ENCODE assay signal across 22 cellular contexts in the genomic region with DNA sequence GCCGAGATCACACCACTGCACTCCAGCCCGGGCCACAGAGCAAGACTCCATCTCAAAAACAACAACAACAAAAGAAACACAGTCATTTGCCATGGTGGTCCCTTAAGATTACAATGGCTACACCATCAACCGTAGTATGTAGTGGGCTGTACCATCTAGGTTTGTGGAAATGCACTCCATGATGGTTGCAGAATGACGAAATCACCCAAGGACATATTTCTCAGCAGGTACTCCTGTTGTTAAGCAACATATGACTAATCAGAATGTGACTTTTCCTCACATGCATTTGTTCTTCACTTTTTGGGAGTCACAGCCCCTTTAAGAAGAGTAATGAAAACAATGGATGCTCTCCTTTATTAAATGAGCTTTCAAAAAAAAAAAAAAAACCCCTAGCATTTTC. TPM values are rescaled to one million over a fixed set of nuclear protein-coding genes. Genes with fewer than 3 reads are reported as not detected.
DNase-seq lines count a peak whose midpoint lies in the region; ATAC-seq and TF ChIP-seq lines count a peak whose summit lies in the region.
"Had no signal": no experiment of that assay in that cellular context is flagged by ENCODE, and none has a peak within 500 bp of the region (broad histone marks: within the 10 kb centered on the region; RNA-seq: fewer than 3 reads in every experiment).

No MANE protein-coding gene starts in this region.

- intact Hi-C loops in MCF 10A (cut with micrococcal nuclease) (no loop called here), breast epithelium (cut with DNase I; ENCODE audit: low total_unique reads) (no loop called here), mammary epithelial cell (cut with micrococcal nuclease) (no loop called here), left lung (cut with DNase I) (no loop called here), upper lobe of right lung (cut with DNase I) (no loop called here), head of caudate nucleus (cut with DNase I) (no loop called here)

- H4K20me1 ChIP-seq in mammary epithelial cell (ENCODE audit: insufficient read depth, low read length) (no peaks in the 10 kb centered on the region), H9 (ENCODE audit: control insufficient read depth, insufficient read depth, insufficient read length) (no peaks in the 10 kb centered on the region)

- H3K4me1 Mint-ChIP-seq in MCF 10A (ENCODE audit: insufficient read depth, unreplicated experiment) (peaks cover 34% of the 10 kb centered on the region), H9 (peaks cover 30% of the 10 kb centered on the region in 2 experiments)

- H4K5ac ChIP-seq in H9 (ENCODE audit: insufficient read length, low read depth, low read length) = no peak overlapping the region

- no peaks in the 10 kb centered on the region for H3K23me2 ChIP-seq in H9 (ENCODE audit: insufficient read length, low read depth, low read length, poor library complexity, severe bottlenecking)

- no peak overlapping the region for H3K18ac ChIP-seq in H9 (ENCODE audit: insufficient read length, low read depth, low read length)

- H3K27me3 ChIP-seq in breast epithelium (no peaks in the 10 kb centered on the region), mammary epithelial cell (ENCODE audit: insufficient read depth, low read length) (no peaks in the 10 kb centered on the region), left lung (no peaks in the 10 kb centered on the region), upper lobe of right lung (no peaks in the 10 kb centered on the region), H9 (ENCODE audit: insufficient read depth, low read length) (no peaks in the 10 kb centered on the region)
- H3K27me3 ChIP-seq: heart right ventricle, SJSA1, thyroid gland had no signal

- no peak overlapping the region for H3K23ac ChIP-seq in H9 (ENCODE audit: insufficient read length, low read depth, low read length)

- no peak overlapping the region for H3K56ac ChIP-seq in H9 (ENCODE audit: insufficient read length, low read depth, low read length)

- H3K4me2 ChIP-seq in mammary epithelial cell (ENCODE audit: insufficient read depth, low read depth, low read length) = no peak overlapping the region
- H3K4me2 ChIP-seq in H9 (ENCODE audit: insufficient read depth, insufficient read length, low read length) = no peak overlapping the region

- H3K9me3 Mint-ChIP-seq in MCF 10A (ENCODE audit: unreplicated experiment) = no peaks in the 10 kb centered on the region
- H3K9me3 Mint-ChIP-seq in H9 = no peaks in the 10 kb centered on the region

- H3K27ac ChIP-seq in breast epithelium = peak overlapping the region in 1 of 2 donors; percentile 45
- peak overlapping the region; percentile 53 for H3K27ac ChIP-seq in mammary epithelial cell (ENCODE audit: insufficient read depth, low read depth, low read length)
- H3K27ac ChIP-seq in left lung = peak overlapping the region in 1 of 2 donors; percentile 42
- H3K27ac ChIP-seq in upper lobe of right lung = no peak overlapping the region
- no peak overlapping the region for H3K27ac ChIP-seq in H9 (ENCODE audit: insufficient read length, low read depth, low read length)
- H3K27ac ChIP-seq: heart right ventricle, SJSA1 had no signal

- H3K9ac ChIP-seq in mammary epithelial cell (ENCODE audit: insufficient read depth, low read length) (no peak overlapping the region), H9 (ENCODE audit: extremely low read depth, insufficient read length, low read length) (no peak overlapping the region)

- no peak overlapping the region for H4K8ac ChIP-seq in H9 (replicated peaks; ENCODE audit: insufficient read length, low read depth, low read length)

- peak; percentile 91 for DNase-seq in MCF 10A (ENCODE audit: unreplicated experiment)
- no peak for DNase-seq in breast epithelium (ENCODE audit: low spot score in 2 of 2)
- peak; percentile 86 for DNase-seq in mammary epithelial cell
- DNase-seq in left lung = no peak
- no peak for DNase-seq in upper lobe of right lung
- no peak for DNase-seq in KG1 (lab: John Stamatoyannopoulos, UW)
- no peak for DNase-seq in head of caudate nucleus
- DNase-seq in H9 = no peak
- DNase-seq: 8988T; activated CD8-positive, alpha-beta memory T cell treated with anti-CD3 and anti-CD28 coated beads, Interleukin-2, amount 50 U/mL, for 4 hours; activated gamma-delta T cell treated with Interleukin-2 at 50 U/mL for 16 hours; aorta; C1 segment of cervical spinal cord; DND-41; heart right ventricle; kidney; mucosa of descending colon; NCI-H187; NCI-H446 treated with DMSO at 0.1 percent for 48 hours; T-helper 9 cell; thyroid gland had no signal

- dilution Hi-C loops in mammary epithelial cell (cut with HindIII; ENCODE audit: low sequenced_read_pairs) = no loop called here

- no peaks in the 10 kb centered on the region for H3K27me3 Mint-ChIP-seq in MCF 10A (ENCODE audit: insufficient read depth, unreplicated experiment)
- no peaks in the 10 kb centered on the region for H3K27me3 Mint-ChIP-seq in H9 (ENCODE audit: low read depth)

- H3K4me3 Mint-ChIP-seq in MCF 10A (ENCODE audit: unreplicated experiment) (no peak overlapping the region), H9 (no peak overlapping the region)

- H3K27ac Mint-ChIP-seq in MCF 10A (ENCODE audit: low read depth, unreplicated experiment) (peak overlapping the region; percentile 18), H9 (0 out of 7 replicates have a peak overlapping the region, but pooled peaks of 1 of the 3 experiments have one; percentile 27)

- H3K9me3 ChIP-seq in breast epithelium (no peaks in the 10 kb centered on the region), mammary epithelial cell (replicated peaks; ENCODE audit: insufficient read depth, low read length) (no peaks in the 10 kb centered on the region), left lung (no peaks in the 10 kb centered on the region), upper lobe of right lung (no peaks in the 10 kb centered on the region), H9 (ENCODE audit: control insufficient read depth, low read depth, low read length) (no peaks in the 10 kb centered on the region)
- H3K9me3 ChIP-seq: heart right ventricle, mucosa of descending colon, SJSA1, thyroid gland had no signal

- POLR2A ChIA-PET in MCF 10A (lab: Yijun Ruan, JAX) = interaction anchor here (0.8 to 3.9 kb wide), 5 partner anchors 11 to 90 kb away, joined by 3 to 24 read pairs (median 3); a partner anchor contains a TSS

- in situ Hi-C loops in mammary epithelial cell (cut with MboI; ENCODE audit: low sequenced_read_pairs in 2 of 2) = no loop called here

- H2BK20ac ChIP-seq in H9 (ENCODE audit: low read depth, low read length, poor library complexity, severe bottlenecking) = no peak overlapping the region

- H2BK15ac ChIP-seq in H9 (ENCODE audit: low read depth, low read length) = no peak overlapping the region

- no peak overlapping the region for H3K4ac ChIP-seq in H9 (ENCODE audit: low read depth, low read length)

- no peak overlapping the region for H3K4me3 ChIP-seq in breast epithelium
- H3K4me3 ChIP-seq in mammary epithelial cell (replicated peaks in 1 of 3; ENCODE audit: insufficient read depth in 1 of 3, low read depth in 2 of 3, low read length in 3 of 3) = no peak overlapping the region
- no peak overlapping the region for H3K4me3 ChIP-seq in left lung
- H3K4me3 ChIP-seq in upper lobe of right lung = no peak overlapping the region
- H3K4me3 ChIP-seq: mucosa of descending colon, SJSA1, thyroid gland had no signal

- H3T11ph ChIP-seq in H9 (ENCODE audit: low read length) = no peak overlapping the region

- WGBS in mammary epithelial cell (ENCODE audit: low coverage, missing lambda C conversion rate) = 76% methylated on average over 4 of the region's 4 CpGs
- WGBS in H9 (ENCODE audit: extremely low coverage, insufficient read length, low lambda C conversion rate) = no CpG with 5 or more reads among the region's 4 CpGs

- TF ChIP-seq POLR2A in breast epithelium (IDR thresholded peaks at IDR 0.05) = no peak

- H3K36me3 ChIP-seq in breast epithelium (no peaks in the 10 kb centered on the region), mammary epithelial cell (ENCODE audit: insufficient read depth, low read length) (peaks cover 2% of the 10 kb centered on the region), left lung (no peaks in the 10 kb centered on the region), upper lobe of right lung (no peaks in the 10 kb centered on the region)
- H3K36me3 ChIP-seq: SJSA1, thyroid gland had no signal

- TF ChIP-seq CTCF in MCF 10A (IDR thresholded peaks at IDR 0.05; ENCODE audit: unreplicated experiment) (no peak), breast epithelium (IDR thresholded peaks at IDR 0.05) (no peak), mammary epithelial cell (conservative IDR thresholded peaks at IDR 0.05 in 1 of 2, IDR thresholded peaks at IDR 0.05 in 1 of 2; ENCODE audit: extremely low read depth in 1 of 2, insufficient read depth in 1 of 2, low read depth in 1 of 2, low read length in 2 of 2) (no peak), left lung (IDR thresholded peaks at IDR 0.05) (no peak), upper lobe of right lung (IDR thresholded peaks at IDR 0.05) (no peak), H9 (conservative IDR thresholded peaks at IDR 0.05) (no peak)

- no TSS peak for BruUV-seq in MCF 10A (replicated peaks; lab: Mats Ljungman, UMichigan)
- BruUV-seq in mammary epithelial cell (replicated peaks; lab: Mats Ljungman, UMichigan) = no TSS peak

- H3K14ac ChIP-seq in H9 (ENCODE audit: insufficient read depth, low read length) = no peak overlapping the region

- no peaks in the 10 kb centered on the region for H3K79me1 ChIP-seq in H9 (ENCODE audit: insufficient read depth, low read depth, low read length, poor library complexity, severe bottlenecking)

- peaks cover 86% of the 10 kb centered on the region for H3K79me2 ChIP-seq in mammary epithelial cell (ENCODE audit: insufficient read depth, low read length)
- H3K79me2 ChIP-seq in H9 (ENCODE audit: insufficient read depth, low read length) = peaks cover 2% of the 10 kb centered on the region; the same call in 1 of the 2 replicates

- ATAC-seq in left lung = peak; percentile 58
- ATAC-seq in upper lobe of right lung = peak; percentile 81
- ATAC-seq: mucosa of descending colon had no signal

- peaks cover 6% of the 10 kb centered on the region for H3K36me3 Mint-ChIP-seq in MCF 10A (ENCODE audit: insufficient read depth, unreplicated experiment)
- peaks cover 0 to 4% (median 0%) of the 10 kb centered on the region in 3 experiments; a peak in 1 of 7 replicates for H3K36me3 Mint-ChIP-seq in H9 (ENCODE audit: insufficient read depth in 1 of 3, low read depth in 3 of 3)

- no peak overlapping the region for H2BK5ac ChIP-seq in H9 (ENCODE audit: insufficient read length, low read length)

- no peak overlapping the region for H2AK5ac ChIP-seq in H9 (ENCODE audit: insufficient read length, low read length)

- CTCF ChIA-PET in MCF 10A (lab: Yijun Ruan, JAX) (interaction anchor here (0.5 to 0.6 kb wide), 2 partner anchors 14 to 110 kb away, joined by 3 read pairs; no protein-coding TSS in a partner anchor), mammary epithelial cell (lab: Charles Lee; ENCODE audit: low non-redundant PET) (no interaction called here)

- no peaks in the 10 kb centered on the region for H3K4me1 ChIP-seq in breast epithelium
- H3K4me1 ChIP-seq in mammary epithelial cell (ENCODE audit: insufficient read depth, low read length) = peaks cover 45% of the 10 kb centered on the region
- H3K4me1 ChIP-seq in left lung = peaks cover 19 to 50% of the 10 kb centered on the region in 2 donors
- peaks cover 22% of the 10 kb centered on the region for H3K4me1 ChIP-seq in upper lobe of right lung
- peaks cover 4% of the 10 kb centered on the region; the same call in 1 of the 2 replicates for H3K4me1 ChIP-seq in H9 (ENCODE audit: insufficient read depth, low read length)

- no peak overlapping the region for H4K91ac ChIP-seq in H9 (ENCODE audit: insufficient read length, low read depth, low read length)

- H2BK120ac ChIP-seq in H9 (ENCODE audit: low read depth, low read length, poor library complexity, severe bottlenecking) = no peak overlapping the region

- no peak overlapping the region for H2BK12ac ChIP-seq in H9 (ENCODE audit: insufficient read length, low read depth, low read length)

- H2AFZ ChIP-seq in mammary epithelial cell (ENCODE audit: low read depth, low read length) (no peak overlapping the region), H9 (ENCODE audit: low read length) (no peak overlapping the region)

RNA-seq across cellular contexts. Expression of a gene that starts 11.0 kb away (rescaled TPM):
- total RNA-seq in MCF 10A (2022) = 43.3 and 51.9 TPM in 2 replicates
- total RNA-seq in breast epithelium = 10 to 100 TPM; 25.8 to 69.5 (median 60.6) TPM
- 100 to 1,000 TPM in 1 of 2 donors, 10 to 100 TPM in 1; 51.3 to 155 TPM for total RNA-seq in mammary epithelial cell
- 23.6 TPM for polyA plus RNA-seq in mammary epithelial cell
- 190 TPM for polyA minus RNA-seq in mammary epithelial cell
- 100 to 1,000 TPM in 1 of 2 donors, 10 to 100 TPM in 1; 73.7 to 103 TPM for total RNA-seq in left lung
- total RNA-seq in upper lobe of right lung = 106 TPM
- total RNA-seq in H9 (2021) = 13.1 and 15.3 TPM in 2 replicates

Comparison
In these comparisons a context has a peak if more than half of its experiments do, and no peak if none do; other contexts are left out.
1. DNase-seq: peak in MCF 10A (single experiment) and mammary epithelial cell (single experiment); none in breast epithelium (0 of 2), left lung (0 of 2), upper lobe of right lung (single experiment), KG1 (single experiment), head of caudate nucleus (0 of 42) and H9 (single experiment).